1 cellular context compared by ENCODE assay signal in the genomic region with DNA sequence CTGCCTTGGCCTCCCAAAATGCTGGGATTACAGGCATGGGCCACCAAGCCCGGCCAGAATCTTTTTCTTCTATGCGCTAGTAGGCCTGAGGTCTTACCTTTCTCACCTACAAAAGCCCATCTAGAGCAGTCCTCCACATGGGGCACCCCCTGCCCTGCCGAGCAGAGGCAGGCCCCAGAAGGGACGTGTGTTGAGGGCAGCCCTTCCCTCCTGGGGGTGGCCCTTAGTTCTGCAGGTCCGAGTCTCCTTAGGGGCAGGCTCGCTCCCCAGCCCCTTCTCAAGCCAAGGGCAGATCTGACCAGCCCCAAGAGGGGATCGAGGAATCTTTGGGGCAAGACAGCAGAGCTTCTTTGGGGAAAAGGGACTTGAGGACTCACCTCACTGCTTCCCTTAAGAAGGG.
TF ChIP-seq lines count a peak whose summit lies in the region.

No MANE protein-coding gene starts in this region.

TF ChIP-seq in HepG2, 621 proteins besides CTCF, POLR2A, EP300 and RAD21 (continued from another document):
- no peak for TF ChIP-seq HDAC1 (CRISPR knock-in tag; IDR thresholded peaks at IDR 0.05)
TF ChIP-seq in HepG2: peak in this region for 2.
